ENCODE assay signal across 14 cellular contexts in genomic region chr16:90097010-90097409, GRCh38. TPM values are rescaled to one million over a fixed set of nuclear protein-coding genes. Genes with fewer than 3 reads are reported as not detected.
DNase-seq lines count a peak whose midpoint lies in the region; ATAC-seq, FAIRE-seq and TF ChIP-seq lines count a peak whose summit lies in the region.
"Not testable (repeated sequence)": the region's sequence is repeated elsewhere in the genome, so short reads cannot be mapped to it uniquely, and the experiment has no call there.
"Had no signal": no experiment of that assay in that cellular context is flagged by ENCODE, and none has a peak within 500 bp of the region (broad histone marks: within the 10 kb centered on the region; RNA-seq: fewer than 3 reads in every experiment).

No MANE protein-coding gene starts in this region.

- peaks cover 15% of the 10 kb centered on the region for H3K27me3 Mint-ChIP-seq in HFFc6 (ENCODE audit: insufficient read depth)
- H3K27me3 Mint-ChIP-seq in type B pancreatic cell = peaks cover 12% of the 10 kb centered on the region

- H3K4me1 ChIP-seq in K562 (replicated peaks in 1 of 2; ENCODE audit: control insufficient read depth in 2 of 2, insufficient read depth in 2 of 2, low read length in 2 of 2); foreskin keratinocyte; HepG2 (ENCODE audit: insufficient read depth, low read length): not testable (repeated sequence)

- H3K27ac Mint-ChIP-seq in HFFc6, type B pancreatic cell: not testable (repeated sequence)

- H4K20me1 ChIP-seq in K562 (replicated peaks; ENCODE audit: control insufficient read depth, insufficient read depth, low read length); HepG2 (ENCODE audit: insufficient read depth, low read length): not testable (repeated sequence)

- H3K4me2 ChIP-seq in K562 (ENCODE audit: insufficient read depth, low read length); HepG2 (ENCODE audit: low read depth, low read length): not testable (repeated sequence)

- FAIRE-seq in K562 (lab: Jason Lieb, UNC); HepG2 (lab: Jason Lieb, UNC): not testable (repeated sequence)

- H3K27me3 ChIP-seq in K562 (ENCODE audit: control insufficient read depth in 2 of 2, insufficient read depth in 2 of 2, low read length in 2 of 2); foreskin keratinocyte; HepG2 (ENCODE audit: control insufficient read depth in 1 of 2, insufficient read depth in 2 of 2, low read length in 2 of 2): not testable (repeated sequence)

- POLR2A ChIA-PET in K562 (lab: Yijun Ruan, JAX); HepG2 (lab: Yijun Ruan, JAX): not testable (repeated sequence)

- not testable (repeated sequence) for H3K9ac ChIP-seq in K562 (ENCODE audit: insufficient read depth in 1 of 2, low read depth in 2 of 2, low read length in 2 of 2); HepG2 (ENCODE audit: insufficient read depth, low read depth, low read length)

- BruUV-seq in K562 (replicated peaks; lab: Mats Ljungman, UMichigan); HepG2 (replicated peaks; lab: Mats Ljungman, UMichigan): not testable (repeated sequence)

- TF ChIP-seq RAD21 in K562 (CRISPR knock-in tag; conservative IDR thresholded peaks at IDR 0.05 in 1 of 2, IDR thresholded peaks at IDR 0.05 in 1 of 2) (peak; percentile 38 to 48), HepG2 (CRISPR knock-in tag; IDR thresholded peaks at IDR 0.05) (peak; percentile 40)

- in situ Hi-C loops in K562 (cut with MboI); HepG2 (cut with HindIII; ENCODE audit: extremely low pct_ligation_motif_present, low pct_unique_long_range_greater_than_20kb): not testable (repeated sequence)

- not testable (repeated sequence) for H3K27ac ChIP-seq in K562 (ENCODE audit: extremely low read depth, low read depth, low read length); foreskin keratinocyte; HepG2 (ENCODE audit: extremely low read length, insufficient read depth, low read length)

- not testable (repeated sequence) for H3K9me3 Mint-ChIP-seq in HFFc6, type B pancreatic cell

- TF ChIP-seq EP300 in K562 (IDR thresholded peaks at IDR 0.05; ENCODE audit: low read length); HepG2 (IDR thresholded peaks at IDR 0.05; ENCODE audit: low read depth in 2 of 2, low read length in 2 of 2); HepG2 (CRISPR knock-in tag; IDR thresholded peaks at IDR 0.05; ENCODE audit: borderline replicate concordance): not testable (repeated sequence)

- H3K36me3 Mint-ChIP-seq in HFFc6 (ENCODE audit: low read depth); type B pancreatic cell: not testable (repeated sequence)

- TF ChIP-seq CTCF in HFFc6 (IDR thresholded peaks at IDR 0.05) (peak; percentile 32; the same call in 1 of the 2 replicates), K562 (IDR thresholded peaks at IDR 0.05 in 2 of 3, conservative IDR thresholded peaks at IDR 0.05 in 1 of 3; ENCODE audit: insufficient read depth in 2 of 3, low read depth in 1 of 3, low read length in 3 of 3) (peak; percentile 51 to 65 (median 58)), foreskin keratinocyte (conservative IDR thresholded peaks at IDR 0.05) (peak; percentile 46), HepG2 (CRISPR knock-in tag; IDR thresholded peaks at IDR 0.05) (peak; percentile 63)
- TF ChIP-seq CTCF in type B pancreatic cell (conservative IDR thresholded peaks at IDR 0.05) = not testable (repeated sequence)

- H3K9me3 ChIP-seq in K562 (replicated peaks; ENCODE audit: control insufficient read depth, insufficient read depth, low read depth, low read length); HepG2 (ENCODE audit: low read length): not testable (repeated sequence)

- ATAC-seq in K562 (peak; percentile 97), HepG2 (peak; percentile 92)
- ATAC-seq in foreskin keratinocyte = not testable (repeated sequence)

- H3K4me3 ChIP-seq in K562; HepG2 (replicated peaks in 1 of 3; ENCODE audit: insufficient read depth in 1 of 3, low read depth in 2 of 3, low read length in 3 of 3): not testable (repeated sequence)

- not testable (repeated sequence) for H3K4me1 Mint-ChIP-seq in HFFc6 (ENCODE audit: low read depth); type B pancreatic cell (ENCODE audit: unreplicated experiment)

- not testable (repeated sequence) for H3K9me1 ChIP-seq in K562 (ENCODE audit: control insufficient read depth, insufficient read depth, low read length)

- H2AFZ ChIP-seq in K562 (ENCODE audit: low read depth, low read length); HepG2 (ENCODE audit: low read length): not testable (repeated sequence)

- intact Hi-C loops in K562 (cut with micrococcal nuclease); HepG2 (cut with micrococcal nuclease; ENCODE audit: unreplicated experiment): not testable (repeated sequence)

- CTCF ChIA-PET in K562 (lab: Yijun Ruan, JAX; ENCODE audit: low intra/inter-chr PET ratio) (interaction anchor here (1.4 kb wide), 1 partner anchor 15 kb away, joined by 6 read pairs; no protein-coding TSS in a partner anchor), HepG2 (lab: Yijun Ruan, JAX; ENCODE audit: low intra/inter-chr PET ratio, low total read pairs) (interaction anchor here (1.4 kb wide), 1 partner anchor 14 kb away, joined by 9 read pairs; no protein-coding TSS in a partner anchor)

- TF ChIP-seq POLR2A in K562 (conservative IDR thresholded peaks at IDR 0.05); HepG2 (IDR thresholded peaks at IDR 0.05; ENCODE audit: insufficient read depth in 1 of 2, low read depth in 2 of 2, low read length in 2 of 2): not testable (repeated sequence)

- not testable (repeated sequence) for H3K4me3 Mint-ChIP-seq in HFFc6, type B pancreatic cell

- not testable (repeated sequence) for H3K36me3 ChIP-seq in K562 (ENCODE audit: control insufficient read depth, insufficient read depth, low read length); HepG2 (replicated peaks in 1 of 2; ENCODE audit: control insufficient read depth in 1 of 2, insufficient read depth in 2 of 2, low read length in 2 of 2)

- not testable (repeated sequence) for H3K79me2 ChIP-seq in K562 (ENCODE audit: control insufficient read depth, insufficient read depth, low read length); HepG2 (ENCODE audit: insufficient read depth, low read length)

- WGBS in K562 (ENCODE audit: insufficient coverage, low coverage, missing lambda C conversion rate) = 6% methylated on average over 5 of the region's 8 CpGs
- 17% methylated on average over 8 of the region's 8 CpGs for WGBS in HepG2 (ENCODE audit: low lambda C conversion rate)

- DNase-seq in DMS 273 (lab: John Stamatoyannopoulos, UW; ENCODE audit: unreplicated experiment) = peak; percentile 36
- not testable (repeated sequence) for DNase-seq in HFFc6; foreskin keratinocyte; HepG2 (ENCODE audit: low spot score)
- DNase-seq in NCI-H69 (lab: John Stamatoyannopoulos, UW) = peak; percentile 10
- peak; percentile 51 for DNase-seq in RPMI8226
- peak in 3 of 4 experiments; percentile 15 to 62 (median 20) for DNase-seq in K562 (ENCODE audit: extremely low read depth in 1 of 4, low spot score in 3 of 4)
- peak; percentile 24 for DNase-seq in type B pancreatic cell (ENCODE audit: extremely low spot score, unreplicated experiment)

RNA-seq across cellular contexts. Expression of gene PRDM7, which starts 19.9 kb away (rescaled TPM):
- total RNA-seq in HFFc6 (2021; fragmentation: NEBNext Ultra II Directional; extraction: Animal tissue kit (Norgen Biotek cat#: 25700)) = not detected
- not detected in 2 replicates for total RNA-seq in K562 (2011; cell fraction: chromatin; rRNA removed; ENCODE audit: low replicate concordance)
- not detected in 2 replicates for total RNA-seq in K562 (2011; cell fraction: nucleolus; rRNA removed)
- not detected in 2 replicates for total RNA-seq in K562 (2011; cell fraction: nucleoplasm; rRNA removed)
- total RNA-seq in K562 (2014; rRNA removed) (not detected in 2 replicates), K562 (2014; rRNA removed; fragmentation: Illumina TruSeq; extraction: Trizol) (not detected in 2 replicates), K562 (2015; rRNA removed; fragmentation: Illumina TruSeq; extraction: Trizol) (not detected in 2 replicates), K562 (2021) (not detected in 2 replicates), foreskin keratinocyte (not detected in 2 replicates), HepG2 (2016; rRNA removed; fragmentation: Illumina TruSeq; extraction: Trizol) (not detected in 2 replicates), type B pancreatic cell (ENCODE audit: low replicate concordance) (not detected in 2 replicates)
- polyA plus RNA-seq in K562 (2011; rRNA removed) (not detected in 2 replicates), K562 (2014; fragmentation: Illumina TruSeq; extraction: Trizol) (not detected in 2 replicates), K562 (2014; fragmentation: Nextera tagmentation; extraction: Ambion mirVana) (not detected), K562 (2014; rRNA removed) (not detected in 2 replicates), foreskin keratinocyte (not detected in 2 replicates), HepG2 (2011; rRNA removed) (0.03 TPM in 1 of 2 replicates, not detected in the other)
- polyA plus RNA-seq in K562 (2011; cell fraction: cytosol; rRNA removed) = not detected in 2 replicates
- polyA plus RNA-seq in K562 (2011; cell fraction: nucleus; rRNA removed) = 0.08 TPM in 1 of 2 replicates, not detected in the other
- 0.06 and 0.07 TPM in 2 replicates for polyA plus RNA-seq in K562 (2012)
- not detected in 2 replicates for polyA minus RNA-seq in K562 (2011; rRNA and poly(A)+ RNA removed)
- not detected in 2 replicates for polyA minus RNA-seq in K562 (2011; cell fraction: cytosol; rRNA and poly(A)+ RNA removed)
- polyA minus RNA-seq in K562 (2011; cell fraction: nucleus; rRNA and poly(A)+ RNA removed) = not detected in 2 replicates
- total RNA-seq in HepG2 (2016; cell fraction: cytosol; rRNA removed; fragmentation: Illumina TruSeq; extraction: Trizol; ENCODE audit: low read depth) = not detected in 2 replicates
- total RNA-seq in HepG2 (2016; cell fraction: insoluble cytoplasmic fraction; rRNA removed; fragmentation: Illumina TruSeq; extraction: Trizol) = not detected in 2 replicates
- not detected in 2 replicates for total RNA-seq in HepG2 (2016; cell fraction: membrane; rRNA removed; fragmentation: Illumina TruSeq; extraction: Trizol)
- not detected in 2 replicates for total RNA-seq in HepG2 (2016; cell fraction: nucleus; rRNA removed; fragmentation: Illumina TruSeq; extraction: Trizol)
- polyA plus RNA-seq in HepG2 (2011; cell fraction: cytosol; rRNA removed) = not detected in 2 replicates
- polyA plus RNA-seq in HepG2 (2011; cell fraction: nucleus; rRNA removed) = not detected in 2 replicates
- not detected in 2 replicates for polyA plus RNA-seq in HepG2 (2012)
- polyA plus RNA-seq in HepG2 (2016; cell fraction: cytosol; fragmentation: Illumina TruSeq; extraction: Trizol; ENCODE audit: low read depth) = not detected in 2 replicates
- polyA plus RNA-seq in HepG2 (2016; cell fraction: insoluble cytoplasmic fraction; fragmentation: Illumina TruSeq; extraction: Trizol; ENCODE audit: low read depth) = not detected in 2 replicates
- not detected in 2 replicates for polyA plus RNA-seq in HepG2 (2016; cell fraction: membrane; fragmentation: Illumina TruSeq; extraction: Trizol; ENCODE audit: low read depth)
- not detected in 2 replicates for polyA plus RNA-seq in HepG2 (2016; cell fraction: nucleus; fragmentation: Illumina TruSeq; extraction: Trizol; ENCODE audit: insufficient read depth, low read depth)
- polyA minus RNA-seq in HepG2 (2011; rRNA and poly(A)+ RNA removed; ENCODE audit: low replicate concordance) = not detected in 2 replicates
- polyA minus RNA-seq in HepG2 (2011; cell fraction: cytosol; rRNA and poly(A)+ RNA removed) = not detected in 2 replicates
- polyA minus RNA-seq in HepG2 (2011; cell fraction: nucleus; rRNA and poly(A)+ RNA removed) = 0.13 TPM in 1 of 2 replicates, not detected in the other
- total RNA-seq: GM12878, GM23248, Peyer's patch had no signal
- polyA plus RNA-seq: BJ, GM12878, GM23248, IgD-negative memory B cell, SK-N-SH had no signal
